ENCODE assay signal across 2 cellular contexts in genomic region chr6:5138995-5139827, GRCh38.
TF ChIP-seq lines count a peak whose summit lies in the region.

No MANE protein-coding gene starts in this region.

TF ChIP-seq in GM23338, 12 proteins besides CTCF, POLR2A, EP300 and RAD21:
- TF ChIP-seq ZNF462 (CRISPR knock-in tag; IDR thresholded peaks at IDR 0.05) (peak; percentile 77; the same call in 1 of the 2 replicates), CREB1 (CRISPR knock-in tag; IDR thresholded peaks at IDR 0.05; ENCODE audit: low read depth) (no peak), ZNF114 (CRISPR knock-in tag; IDR thresholded peaks at IDR 0.05) (no peak)
TF ChIP-seq in GM23338: peak in this region for 1.

TF ChIP-seq in H1, 55 proteins besides CTCF, POLR2A, EP300 and RAD21:
- TF ChIP-seq POU5F1 (IDR thresholded peaks at IDR 0.05; ENCODE audit: low read depth, low read length) (no peak), SIX5 (IDR thresholded peaks at IDR 0.05; ENCODE audit: low read depth, low read length) (no peak), NANOG (IDR thresholded peaks at IDR 0.05; ENCODE audit: insufficient read depth, low read depth, low read length, poor library complexity, severe bottlenecking) (peak; percentile 66)
